24 cellular contexts compared by ENCODE assay signal in the genomic region with DNA sequence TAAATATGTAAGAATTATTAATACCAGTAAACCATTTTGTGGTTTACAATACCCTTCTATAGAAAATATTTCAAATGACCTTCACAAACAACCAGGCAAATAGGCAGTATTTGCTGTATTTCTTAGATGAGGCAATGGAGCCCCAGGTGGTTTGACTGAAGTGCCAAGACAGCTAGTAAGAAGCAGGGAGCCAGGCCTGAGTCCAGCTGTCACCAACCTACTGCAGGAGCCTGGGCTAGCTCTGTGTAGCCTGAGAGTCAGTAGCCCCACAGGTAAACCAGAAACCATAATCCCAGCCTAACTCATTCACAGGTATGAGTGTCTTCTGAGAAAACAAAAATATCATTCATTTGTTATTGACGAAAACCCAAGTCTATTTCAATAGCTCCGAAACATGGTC.
"Had no signal": no experiment of that assay in that cellular context is flagged by ENCODE, and none has a peak within 500 bp of the region (broad histone marks: within the 10 kb centered on the region; RNA-seq: fewer than 3 reads in every experiment).

No MANE protein-coding gene starts in this region.

- DNase-seq: IMR-90; Karpas-422; KG1; MM.1S; NCI-H1092 treated with DMSO at 0.1 percent for 48 hours; NCI-H1436; NCI-H187; NCI-H2029; NCI-H2081 treated with DMSO at 0.1 percent for 48 hours; NCI-H2171; NCI-H226; NCI-H446; NCI-H510A; NCI-H524 treated with DMSO at 0.1 percent for 48 hours; NCI-H69; NCI-H774; NK-92 treated with Interleukin-12 subunit alpha and Interleukin-12 subunit beta, amount 100 ng/mL, for 24 hours; PC-3; SHP77; SK-N-SH; SW 1271 had no signal

- H3K9me3 ChIP-seq: SK-N-SH had no signal

- H3K4me2 ChIP-seq: SK-N-SH had no signal

- H3K9me2 ChIP-seq: SK-N-SH had no signal

- ATAC-seq: HepG2, Panc1, PC-3 had no signal

- H3K27ac ChIP-seq: RWPE1 had no signal
